1 cellular context compared by ENCODE assay signal in genomic region chr7:106823631-106824030, GRCh38.
A peak's percentile ranks its signal among the peaks of the same experiment; 100 is the strongest.
TF ChIP-seq lines count a peak whose summit lies in the region.

No MANE protein-coding gene starts in this region.

TF ChIP-seq in HepG2, 621 proteins besides CTCF, POLR2A, EP300 and RAD21 (continued from another document):
- TF ChIP-seq ZNF503 (CRISPR knock-in tag; IDR thresholded peaks at IDR 0.05) (no peak), ZBTB3 (CRISPR knock-in tag; IDR thresholded peaks at IDR 0.05; ENCODE audit: borderline replicate concordance, low read depth) (no peak), RBFOX2 (IDR thresholded peaks at IDR 0.05; ENCODE audit: low read depth, low read length) (no peak), YY1 (IDR thresholded peaks at IDR 0.05; ENCODE audit: insufficient read depth, insufficient replicate concordance, low read depth, low read length) (no peak), ZNF644 (CRISPR knock-in tag; IDR thresholded peaks at IDR 0.05; ENCODE audit: low read depth) (peak; percentile 71), ZNF766 (CRISPR knock-in tag; IDR thresholded peaks at IDR 0.05; ENCODE audit: borderline replicate concordance) (no peak), FOSL2 (CRISPR knock-in tag; IDR thresholded peaks at IDR 0.05) (peak; percentile 44), PBX3 (CRISPR knock-in tag; IDR thresholded peaks at IDR 0.05; ENCODE audit: borderline replicate concordance) (no peak), ZNF678 (CRISPR knock-in tag; IDR thresholded peaks at IDR 0.05) (no peak), MIER2 (CRISPR knock-in tag; IDR thresholded peaks at IDR 0.05) (no peak), SP5 (CRISPR knock-in tag; IDR thresholded peaks at IDR 0.05; ENCODE audit: borderline replicate concordance, low read depth) (no peak), CEBPZ (IDR thresholded peaks at IDR 0.05; ENCODE audit: low read length) (no peak), FOXA1 (IDR thresholded peaks at IDR 0.05) (no peak), FOXA1 (CRISPR knock-in tag; IDR thresholded peaks at IDR 0.05) (0 out of 2 replicates have a peak, but pooled peaks have one; percentile 18), GTF2F1 (IDR thresholded peaks at IDR 0.05; ENCODE audit: low read length) (no peak), PCBP2 (optimal IDR thresholded peaks at IDR 0.05; ENCODE audit: low read depth, low read length, poor library complexity, severe bottlenecking) (no peak), MTERF4 (CRISPR knock-in tag; IDR thresholded peaks at IDR 0.05) (no peak), ZFP62 (CRISPR knock-in tag; IDR thresholded peaks at IDR 0.05) (no peak)
TF ChIP-seq in HepG2: peak in this region for 4.
